ENCODE assay signal across 11 cellular contexts in genomic region chr4:129929052-129929451, GRCh38.
A peak's percentile ranks its signal among the peaks of the same experiment; 100 is the strongest.
DNase-seq lines count a peak whose midpoint lies in the region; ATAC-seq, FAIRE-seq and TF ChIP-seq lines count a peak whose summit lies in the region.
"Had no signal": no experiment of that assay in that cellular context is flagged by ENCODE, and none has a peak within 500 bp of the region (broad histone marks: within the 10 kb centered on the region; RNA-seq: fewer than 3 reads in every experiment).

No MANE protein-coding gene starts in this region.

- WGBS in SK-N-SH (ENCODE audit: low lambda C conversion rate) = 18% methylated on average over 1 of the region's 1 CpG
- WGBS in mesendoderm (ENCODE audit: extremely low coverage, insufficient coverage, low lambda C conversion rate) = no CpG with 5 or more reads among the region's 1 CpG
- WGBS in pancreas, 2 donors = 71 to 91% methylated on average over 1 of the region's 1 CpG

- no peaks in the 10 kb centered on the region for H3K9me2 ChIP-seq in SK-N-SH

- H3K9ac ChIP-seq in SK-N-SH = no peak overlapping the region
- no peak overlapping the region for H3K9ac ChIP-seq in mesendoderm (ENCODE audit: low read length)

- TF ChIP-seq EP300 in SK-N-SH (IDR thresholded peaks at IDR 0.05; ENCODE audit: borderline replicate concordance in 1 of 2, low read depth in 1 of 2, low read length in 1 of 2) = no peak

- no peaks in the 10 kb centered on the region for H3K4me1 ChIP-seq in SK-N-SH (ENCODE audit: control insufficient read depth in 1 of 2, insufficient read depth in 2 of 2, low read depth in 1 of 2, low read length in 1 of 2)
- no peaks in the 10 kb centered on the region for H3K4me1 ChIP-seq in mesendoderm (ENCODE audit: control insufficient read depth, low read depth, low read length)
- no peaks in the 10 kb centered on the region for H3K4me1 ChIP-seq in left ventricle myocardium inferior
- no peaks in the 10 kb centered on the region for H3K4me1 ChIP-seq in pancreas

- no peak overlapping the region for H2AK5ac ChIP-seq in mesendoderm (ENCODE audit: low read length)

- POLR2A ChIA-PET in SK-N-SH (lab: Yijun Ruan, JAX) = no interaction called here

- H3K56ac ChIP-seq in mesendoderm (ENCODE audit: low read length) = no peak overlapping the region

- CTCF ChIA-PET in SK-N-SH (lab: Yijun Ruan, JAX) = no interaction called here

- no peak overlapping the region for H4K8ac ChIP-seq in mesendoderm (ENCODE audit: low read depth, low read length)

- DNase-seq in SK-N-SH = peak; percentile 8
- DNase-seq in mesendoderm = peak; percentile 29
- no peak for DNase-seq in left ventricle myocardium inferior
- DNase-seq in NCI-H1048 (lab: John Stamatoyannopoulos, UW) = no peak
- DNase-seq in pancreas = no peak
- DNase-seq: NCI-H774 had no signal

- H3K9me3 ChIP-seq in SK-N-SH (no peaks in the 10 kb centered on the region), left ventricle myocardium inferior (replicated peaks) (no peaks in the 10 kb centered on the region), pancreas (no peaks in the 10 kb centered on the region)

- H3F3A ChIP-seq in SK-N-SH (replicated peaks; ENCODE audit: insufficient read depth) = no peaks in the 10 kb centered on the region

- no peak overlapping the region for H3K23ac ChIP-seq in mesendoderm (ENCODE audit: low read length)

- H3K4ac ChIP-seq in mesendoderm (ENCODE audit: low read depth, low read length) = no peak overlapping the region

- H2BK120ac ChIP-seq in mesendoderm (ENCODE audit: low read depth, low read length) = no peak overlapping the region

- no peak overlapping the region for H2BK15ac ChIP-seq in mesendoderm (replicated peaks; ENCODE audit: low read depth)

- H2AFZ ChIP-seq in SK-N-SH (ENCODE audit: low read depth) = no peak overlapping the region

- ATAC-seq in HG03432 (IDR thresholded peaks at IDR 0.05; ENCODE audit: unreplicated experiment) (peak; percentile 65), GM21528 (IDR thresholded peaks at IDR 0.05; ENCODE audit: low FRiP score, unreplicated experiment) (no peak), pancreas (no peak)

- H3K79me1 ChIP-seq in mesendoderm (ENCODE audit: low read length) = no peaks in the 10 kb centered on the region

- H3K79me2 ChIP-seq in SK-N-SH (ENCODE audit: insufficient read depth) (no peaks in the 10 kb centered on the region), mesendoderm (ENCODE audit: control insufficient read depth, insufficient read depth, low read length) (no peaks in the 10 kb centered on the region)

- H3K36me3 ChIP-seq in SK-N-SH (replicated peaks in 1 of 2; ENCODE audit: control insufficient read depth in 1 of 2, insufficient read depth in 2 of 2, low read length in 1 of 2) = no peaks in the 10 kb centered on the region
- no peaks in the 10 kb centered on the region for H3K36me3 ChIP-seq in mesendoderm (ENCODE audit: control insufficient read depth, insufficient read depth, low read length)
- no peaks in the 10 kb centered on the region for H3K36me3 ChIP-seq in left ventricle myocardium inferior
- H3K36me3 ChIP-seq in pancreas = no peaks in the 10 kb centered on the region

- H3K27me3 ChIP-seq in SK-N-SH (ENCODE audit: insufficient read depth) (no peaks in the 10 kb centered on the region; the same call in 1 of the 2 replicates), mesendoderm (ENCODE audit: insufficient read depth, low read length, poor library complexity) (no peaks in the 10 kb centered on the region), left ventricle myocardium inferior (ENCODE audit: low read depth) (no peaks in the 10 kb centered on the region), pancreas (no peaks in the 10 kb centered on the region)

- TF ChIP-seq CTCF in GM12873 (IDR thresholded peaks at IDR 0.05; ENCODE audit: insufficient read depth, low read depth, low read length, missing control alignments) (peak; percentile 27), SK-N-SH (IDR thresholded peaks at IDR 0.05) (peak; percentile 54), left ventricle myocardium inferior (IDR thresholded peaks at IDR 0.05; ENCODE audit: borderline replicate concordance) (no peak), pancreas (IDR thresholded peaks at IDR 0.05) (peak in 1 of 4 donors; percentile 14)

- H3K4me2 ChIP-seq in SK-N-SH (no peak overlapping the region), mesendoderm (ENCODE audit: low read length) (no peak overlapping the region)

- H3K18ac ChIP-seq in mesendoderm (ENCODE audit: low read length) = no peak overlapping the region

- H2BK5ac ChIP-seq in mesendoderm (ENCODE audit: low read length) = no peak overlapping the region

- TF ChIP-seq RAD21 in SK-N-SH (IDR thresholded peaks at IDR 0.05; ENCODE audit: low read length) = no peak; the same call in 1 of the 2 replicates

- FAIRE-seq in pancreas (lab: Jason Lieb, UNC) = no peak
- FAIRE-seq: GM12892 had no signal

- H4K20me1 ChIP-seq in SK-N-SH (ENCODE audit: insufficient read depth) = no peaks in the 10 kb centered on the region

- no peak overlapping the region for H4K5ac ChIP-seq in mesendoderm (ENCODE audit: low read length)

- intact Hi-C loops in left ventricle myocardium inferior (cut with micrococcal nuclease) = no loop called here
- intact Hi-C loops in pancreas (cut with DNase I) = no loop called here

- no peak overlapping the region for H3K27ac ChIP-seq in SK-N-SH (ENCODE audit: low read depth in 2 of 2, low read length in 1 of 2)
- H3K27ac ChIP-seq in mesendoderm (ENCODE audit: low read depth, low read length) = no peak overlapping the region
- no peak overlapping the region for H3K27ac ChIP-seq in left ventricle myocardium inferior (replicated peaks)
- H3K27ac ChIP-seq in pancreas = no peak overlapping the region

- H3K4me3 ChIP-seq in SK-N-SH (ENCODE audit: low read depth in 2 of 2, low read length in 1 of 2) (no peak overlapping the region), mesendoderm (ENCODE audit: low read length) (no peak overlapping the region), left ventricle myocardium inferior (no peak overlapping the region), pancreas (no peak overlapping the region)
- H3K4me3 ChIP-seq: lung had no signal

TF ChIP-seq in SK-N-SH, 30 proteins besides CTCF, POLR2A, EP300 and RAD21 (continues in another document):
- TF ChIP-seq PBX3 (IDR thresholded peaks at IDR 0.05) = no peak
- TF ChIP-seq POLR2AphosphoS5 (IDR thresholded peaks at IDR 0.05; ENCODE audit: low read depth, low read length) = no peak
- TF ChIP-seq FOXM1 (IDR thresholded peaks at IDR 0.05; ENCODE audit: low read depth) = no peak
- no peak for TF ChIP-seq REST (IDR thresholded peaks at IDR 0.05; ENCODE audit: low read depth, low read length)
- TF ChIP-seq SIN3A (IDR thresholded peaks at IDR 0.05; ENCODE audit: borderline replicate concordance, low read depth, low read length) = no peak
- TF ChIP-seq GABPA (IDR thresholded peaks at IDR 0.05; ENCODE audit: low read depth) = no peak
- TF ChIP-seq NRF1 (IDR thresholded peaks at IDR 0.05; ENCODE audit: low read depth, low read length) = no peak
- no peak for TF ChIP-seq USF1 (IDR thresholded peaks at IDR 0.05; ENCODE audit: borderline replicate concordance, low read depth)
- no peak for TF ChIP-seq RCOR1 (IDR thresholded peaks at IDR 0.05; ENCODE audit: low read length)
- no peak for TF ChIP-seq FOSL2 (IDR thresholded peaks at IDR 0.05; ENCODE audit: borderline replicate concordance, low read depth)
- no peak for TF ChIP-seq RXRA (IDR thresholded peaks at IDR 0.05; ENCODE audit: borderline replicate concordance, low read depth)

Comparison
In these comparisons a context has a peak if more than half of its experiments do, and no peak if none do; other contexts are left out.
1. DNase-seq: peak in SK-N-SH (single experiment) and mesendoderm (single experiment); none in left ventricle myocardium inferior (single experiment), NCI-H1048 (single experiment) and pancreas (0 of 6).